ENCODE assay signal across 8 cellular contexts in genomic region chr3:157127831-157128767, GRCh38. TPM values are rescaled to one million over a fixed set of nuclear protein-coding genes. Genes with fewer than 3 reads are reported as not detected.
DNase-seq lines count a peak whose midpoint lies in the region; ATAC-seq and TF ChIP-seq lines count a peak whose summit lies in the region.

No MANE protein-coding gene starts in this region.

- no peak overlapping the region for H3K9ac ChIP-seq in DND-41 (ENCODE audit: low read depth, low read length)

- no peaks in the 10 kb centered on the region for H4K20me1 ChIP-seq in DND-41 (ENCODE audit: insufficient read depth, low read length)

- no peaks in the 10 kb centered on the region for H3K27me3 Mint-ChIP-seq in T-cell

- no peak overlapping the region for H3K4me2 ChIP-seq in DND-41 (ENCODE audit: insufficient read depth, low read length)

- POLR2A ChIA-PET in T-cell (lab: Charles Lee): interaction anchor here (0.6 to 2.2 kb wide), 3 partner anchors 27 to 466 kb away, joined by 3 to 12 read pairs (median 10); no protein-coding TSS in a partner anchor

- peak overlapping the region; percentile 64 for H2AFZ ChIP-seq in DND-41 (ENCODE audit: low read depth, low read length)

- H3K4me1 ChIP-seq in DND-41 (ENCODE audit: insufficient read depth, low read length): peaks cover 8% of the 10 kb centered on the region; the same call in 1 of the 2 replicates

- CTCF ChIA-PET in T-cell (lab: Charles Lee): interaction anchor here (0.8 to 2.9 kb wide), 6 partner anchors 10 to 43 kb away, joined by 4 to 13 read pairs (median 6); no protein-coding TSS in a partner anchor

- peak overlapping the region; percentile 96 to 98 for H3K27ac Mint-ChIP-seq in T-cell

- no peaks in the 10 kb centered on the region for H3K36me3 ChIP-seq in DND-41 (ENCODE audit: insufficient read depth, low read length)

- ATAC-seq in DND-41 (ENCODE audit: insufficient read depth, low read depth): peak; percentile 50; the same call in 2 of the 3 replicates
- peak; percentile 48 for ATAC-seq in HG03039 (IDR thresholded peaks at IDR 0.05; ENCODE audit: unreplicated experiment)
- peak; percentile 56 to 76 (median 60) for ATAC-seq in T-cell (replicated peaks in 1 of 4)
- no peak for ATAC-seq in GM19452 (IDR thresholded peaks at IDR 0.05; ENCODE audit: unreplicated experiment)

- TF ChIP-seq CTCF in DND-41 (IDR thresholded peaks at IDR 0.05; ENCODE audit: borderline replicate concordance, extremely low read depth, low read length, poor library complexity, severe bottlenecking): no peak

- H3K27ac ChIP-seq in DND-41 (ENCODE audit: low read length) (no peak overlapping the region), angular gyrus (ENCODE audit: low read depth, low read length) (peak overlapping the region; percentile 29)

- H3K4me3 Mint-ChIP-seq in T-cell: peak overlapping the region; percentile 28 to 66 (median 36)

- no peaks in the 10 kb centered on the region for H3K36me3 Mint-ChIP-seq in T-cell

- H3K9me3 Mint-ChIP-seq in T-cell: no peaks in the 10 kb centered on the region

- no peaks in the 10 kb centered on the region for H3K79me2 ChIP-seq in DND-41 (ENCODE audit: insufficient read depth, low read length)

- H3K27me3 ChIP-seq in DND-41 (ENCODE audit: insufficient read depth, low read length, poor library complexity): no peaks in the 10 kb centered on the region

- no peak overlapping the region for H3K4me3 ChIP-seq in DND-41 (ENCODE audit: low read depth in 1 of 2, low read length in 2 of 2)

- H3K4me1 Mint-ChIP-seq in T-cell: peaks cover 58 to 65% (median 60%) of the 10 kb centered on the region in 3 donors

- DNase-seq in DND-41: peak; percentile 24
- DNase-seq in T-cell: peak; percentile 22 to 78 (median 58)
- DNase-seq in kidney glomerular epithelial cell (lab: John Stamatoyannopoulos, UW): peak; percentile 83
- peak; percentile 18 to 65 (median 40) for DNase-seq in stimulated activated CD4-positive, alpha-beta T cell treated with anti-CD3 and anti-CD28 coated beads, TNF-alpha, amount 100 ng/mL, for 24 hours (ENCODE audit: low read depth in 3 of 3)
- no peak for DNase-seq in NCI-H69 (lab: John Stamatoyannopoulos, UW)

- no peaks in the 10 kb centered on the region for H3K9me3 ChIP-seq in DND-41 (ENCODE audit: insufficient read depth, low read length, severe bottlenecking)

RNA-seq across cellular contexts. Expression of gene CCNL1, which starts 31.8 kb away (rescaled TPM):
- total RNA-seq in T-cell: 1,000 to 10,000 TPM in 2 of 5 donors, 100 to 1,000 TPM in 3; 271 to 1,140 (median 276) TPM
